11 cellular contexts compared by ENCODE assay signal in the genomic region with DNA sequence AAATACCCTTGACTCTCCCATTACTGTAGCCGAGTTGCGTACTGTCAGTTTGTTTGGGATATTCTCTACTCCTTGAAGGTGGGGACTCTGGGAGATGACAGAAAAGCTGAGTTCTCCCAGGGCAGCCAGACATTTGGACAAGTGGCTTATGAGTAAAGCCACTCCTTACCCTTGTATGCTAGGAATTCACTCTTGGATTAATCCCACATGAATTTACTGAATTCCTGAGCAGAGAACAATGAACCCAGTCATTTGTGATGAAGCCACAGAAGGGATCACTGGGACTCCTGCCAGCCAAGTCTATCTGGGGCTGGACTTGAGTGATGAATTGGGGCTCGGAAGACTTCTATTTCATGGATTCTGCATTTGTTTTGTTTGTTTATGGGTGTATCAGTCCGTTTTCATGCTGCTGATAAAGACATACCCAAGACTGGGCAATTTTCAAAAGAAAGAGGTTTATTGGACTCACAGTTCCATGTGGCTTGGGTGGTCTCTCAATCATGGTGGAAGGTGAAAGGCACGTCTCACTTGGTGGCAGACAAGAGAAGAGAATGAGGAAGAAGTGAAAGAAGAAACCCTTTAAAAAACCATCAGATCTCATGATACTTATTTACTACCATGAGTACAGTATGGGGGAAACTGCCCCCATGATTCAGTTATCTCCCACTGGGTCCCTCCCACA. TPM values are rescaled to one million over a fixed set of nuclear protein-coding genes. Genes with fewer than 3 reads are reported as not detected.
DNase-seq lines count a peak whose midpoint lies in the region; ATAC-seq and TF ChIP-seq lines count a peak whose summit lies in the region.
"Had no signal": no experiment of that assay in that cellular context is flagged by ENCODE, and none has a peak within 500 bp of the region (broad histone marks: within the 10 kb centered on the region; RNA-seq: fewer than 3 reads in every experiment).

No MANE protein-coding gene starts in this region.

- DNase-seq in HAP-1 (ENCODE audit: low spot score in 2 of 2) (peak; percentile 83 to 95), amniotic epithelial cell (ENCODE audit: low read depth) (peak; percentile 93), hepatic stellate cell (ENCODE audit: low spot score) (peak; percentile 76), stomach (peak; percentile 74), lower leg skin (ENCODE audit: low spot score in 2 of 2) (no peak), NCI-H69 (lab: John Stamatoyannopoulos, UW) (no peak)

- TF ChIP-seq POLR2A in stomach (IDR thresholded peaks at IDR 0.05) (no peak), lower leg skin (IDR thresholded peaks at IDR 0.05) (no peak)

- H3K27me3 ChIP-seq in HAP-1 (ENCODE audit: low read depth) (no peaks in the 10 kb centered on the region), stomach (no peaks in the 10 kb centered on the region)

- H3K36me3 ChIP-seq in HAP-1 (replicated peaks), result no peaks in the 10 kb centered on the region
- H3K36me3 ChIP-seq in stomach, result no peaks in the 10 kb centered on the region
- H3K36me3 ChIP-seq: neutrophil had no signal

- ATAC-seq in GM21825 (IDR thresholded peaks at IDR 0.05; ENCODE audit: unreplicated experiment), result no peak
- no peak for ATAC-seq in GM18511 (IDR thresholded peaks at IDR 0.05; ENCODE audit: unreplicated experiment)

- peak overlapping the region; percentile 46 to 94 (median 83) for H3K27ac ChIP-seq in stomach
- H3K27ac ChIP-seq: neutrophil had no signal

- H3K9me3 ChIP-seq in HAP-1, result peaks cover 6% of the 10 kb centered on the region
- no peaks in the 10 kb centered on the region for H3K9me3 ChIP-seq in stomach
- H3K9me3 ChIP-seq: neutrophil had no signal

- H3K4me1 ChIP-seq in HAP-1 (peaks cover 15% of the 10 kb centered on the region), stomach (peaks cover 44 to 78% (median 65%) of the 10 kb centered on the region in 4 donors)

- in situ Hi-C loops in HAP-1 (cut with MboI; ENCODE audit: low sequenced_read_pairs), result no loop called here

- H3K4me3 ChIP-seq in HAP-1, result no peak overlapping the region
- H3K4me3 ChIP-seq in stomach, result no peak overlapping the region
- no peak overlapping the region for H3K4me3 ChIP-seq in lower leg skin (ENCODE audit: low read depth, poor library complexity, severe bottlenecking)

- TF ChIP-seq CTCF in stomach (IDR thresholded peaks at IDR 0.05) (no peak), lower leg skin (IDR thresholded peaks at IDR 0.05) (no peak)

- TF ChIP-seq EP300 in stomach (IDR thresholded peaks at IDR 0.05), result no peak

- WGBS in stomach, 5 donors, result 54 to 64% (median 56%) methylated on average over 5 of the region's 5 CpGs
- WGBS in lower leg skin, 2 donors, result 65 to 76% methylated on average over 5 of the region's 5 CpGs

- intact Hi-C loops in stomach (cut with DNase I; ENCODE audit: low total_unique reads), result no loop called here
- intact Hi-C loops in lower leg skin (cut with DNase I; ENCODE audit: low total_unique reads), result no loop called here

RNA-seq across cellular contexts. Expression of a gene that starts 25.1 kb away (rescaled TPM):
- total RNA-seq in stomach (10 to 100 TPM; 18.0 to 91.7 (median 59.5) TPM), lower leg skin (100 to 1,000 TPM in 2 of 4 donors, 10 to 100 TPM in 2; 81.5 to 137 (median 110) TPM)
- polyA plus RNA-seq in stomach, result 10 to 100 TPM; 17.1 to 50.4 (median 29.7) TPM
- total RNA-seq: activated T-helper 2 cell treated with anti-CD3 and anti-CD28 coated beads, Interferon-gamma antibody, Interleukin-2, Interleukin-4, amounts not matched to agents 10 μg/mL and 5 μg/mL and 100 μg/mL, durations not matched to agents 14 hours and 24 hours and 36 hours had no signal
- polyA plus RNA-seq: endothelial cell of umbilical vein had no signal

RNA-seq across cellular contexts. Expression of a gene that starts 37.2 kb away (rescaled TPM):
- total RNA-seq in stomach, result under 1 TPM in 2 of 5 donors, not detected in 3; 0.37 to 0.58 TPM
- polyA plus RNA-seq in stomach, result under 1 TPM in 1 of 3 donors, not detected in 2; 0.30 TPM
- not detected for total RNA-seq in lower leg skin
- total RNA-seq: activated T-helper 2 cell treated with anti-CD3 and anti-CD28 coated beads, Interferon-gamma antibody, Interleukin-2, Interleukin-4, amounts not matched to agents 10 μg/mL and 5 μg/mL and 100 μg/mL, durations not matched to agents 14 hours and 24 hours and 36 hours; endothelial cell of umbilical vein had no signal
- polyA plus RNA-seq: endothelial cell of umbilical vein had no signal

RNA-seq across cellular contexts. Expression of a gene that starts 43.5 kb away (rescaled TPM):
- total RNA-seq in stomach (10 to 100 TPM in 2 of 5 donors, 1 to 10 TPM in 3; 2.3 to 47.9 (median 9.4) TPM), lower leg skin (10 to 100 TPM; 47.5 to 91.8 (median 65.5) TPM)
- 1 to 10 TPM; 1.5 to 3.2 (median 1.5) TPM for polyA plus RNA-seq in stomach

RNA-seq across cellular contexts. Expression of a gene that starts 45.6 kb away (rescaled TPM):
- total RNA-seq in stomach, result 10 to 100 TPM in 4 of 5 donors, 1 to 10 TPM in 1; 2.3 to 97.3 (median 29.1) TPM
- polyA plus RNA-seq in stomach, result 1 to 10 TPM; 5.1 to 9.3 (median 6.7) TPM
- 10 to 100 TPM; 12.6 to 22.6 (median 16.8) TPM for total RNA-seq in lower leg skin

Comparison
In these comparisons a context has a peak if more than half of its experiments do, and no peak if none do; other contexts are left out.
1. DNase-seq: peak in HAP-1 (2 of 2), amniotic epithelial cell (single experiment), hepatic stellate cell (single experiment) and stomach (single experiment); none in lower leg skin (0 of 2) and NCI-H69 (single experiment).